Comparison of ENCODE assay signal across 24 cellular contexts in genomic region chr3:64922213-64922612, GRCh38.
A peak's percentile ranks its signal among the peaks of the same experiment; 100 is the strongest.
DNase-seq lines count a peak whose midpoint lies in the region; ATAC-seq and TF ChIP-seq lines count a peak whose summit lies in the region.
"Had no signal": no experiment of that assay in that cellular context is flagged by ENCODE, and none has a peak within 500 bp of the region (broad histone marks: within the 10 kb centered on the region; RNA-seq: fewer than 3 reads in every experiment).

No MANE protein-coding gene starts in this region.

- H4K5ac ChIP-seq in H9 (ENCODE audit: insufficient read length, low read depth, low read length), result no peak overlapping the region

- no peak overlapping the region for H3K4ac ChIP-seq in H9 (ENCODE audit: low read depth, low read length)

- H3K4me1 ChIP-seq in heart right ventricle, result peaks cover 0 to 53% (median 20%) of the 10 kb centered on the region in 9 donors
- peaks cover 0 to 20% of the 10 kb centered on the region in 2 donors for H3K4me1 ChIP-seq in right atrium auricular region
- peaks cover under 1% of the 10 kb centered on the region for H3K4me1 ChIP-seq in H9 (ENCODE audit: insufficient read depth, low read length)
- H3K4me1 ChIP-seq in psoas muscle, result peaks cover 4% of the 10 kb centered on the region
- H3K4me1 ChIP-seq: A549; BE2C; BLaER1 treated with 17β-estradiol and CSF1 and Interleukin-3, amounts not matched to agents 10 nM and 100 nM had no signal

- H3K14ac ChIP-seq in H9 (ENCODE audit: insufficient read depth, low read length), result no peak overlapping the region

- no peak overlapping the region for H2BK120ac ChIP-seq in H9 (ENCODE audit: low read depth, low read length, poor library complexity, severe bottlenecking)

- intact Hi-C loops in heart right ventricle (cut with DNase I), result loop anchor here in 2 of 10 donors (10.0 kb wide), 1 partner anchor 243 kb away; no protein-coding TSS in a partner anchor
- intact Hi-C loops in psoas muscle (cut with DNase I), result no loop called here

- DNase-seq in heart right ventricle, result no peak
- DNase-seq in right atrium auricular region (ENCODE audit: low spot score), result no peak
- peak; percentile 58 for DNase-seq in HT1080 (ENCODE audit: low read depth)
- peak; percentile 20 for DNase-seq in fibroblast of pulmonary artery (ENCODE audit: low read depth)
- DNase-seq in H9, result no peak
- DNase-seq in psoas muscle, result no peak
- DNase-seq: 8988T; ACHN; AML-193; BE2C; CD4-positive, alpha-beta T cell; CD8-positive, alpha-beta memory T cell; DMS 273 treated with DMSO at 0.1 percent for 48 hours; DMS79; EL; GDM1; GM23248; H7; HFFc6 had no signal

- H2BK5ac ChIP-seq in H9 (ENCODE audit: insufficient read length, low read length), result no peak overlapping the region

- no peaks in the 10 kb centered on the region; a peak in 1 of 7 replicates for H3K36me3 Mint-ChIP-seq in H9 (ENCODE audit: insufficient read depth in 1 of 3, low read depth in 3 of 3)
- H3K36me3 Mint-ChIP-seq: CD14-positive monocyte; CD8-positive, alpha-beta memory T cell had no signal

- no peak overlapping the region for H2BK15ac ChIP-seq in H9 (ENCODE audit: low read depth, low read length)

- H3K4me3 Mint-ChIP-seq in H9, result no peak overlapping the region
- H3K4me3 Mint-ChIP-seq: CD14-positive monocyte; CD4-positive, alpha-beta T cell; CD8-positive, alpha-beta memory T cell; HFFc6 had no signal

- no peaks in the 10 kb centered on the region for H3K23me2 ChIP-seq in H9 (ENCODE audit: insufficient read length, low read depth, low read length, poor library complexity, severe bottlenecking)

- H3K27ac ChIP-seq in heart right ventricle (peak overlapping the region in 6 of 10 donors; percentile 47 to 65 (median 54)), right atrium auricular region (peak overlapping the region in 1 of 2 donors; percentile 11), H9 (ENCODE audit: insufficient read length, low read depth, low read length) (no peak overlapping the region), psoas muscle (no peak overlapping the region)
- H3K27ac ChIP-seq: A549; BLaER1 treated with 17β-estradiol and CSF1 and Interleukin-3, amounts not matched to agents 10 nM and 100 nM; GM23248 had no signal

- TF ChIP-seq CTCF in heart right ventricle (IDR thresholded peaks at IDR 0.05) (no peak), right atrium auricular region (IDR thresholded peaks at IDR 0.05) (no peak), fibroblast of pulmonary artery (IDR thresholded peaks at IDR 0.05; ENCODE audit: low read length, missing control alignments) (no peak), H9 (conservative IDR thresholded peaks at IDR 0.05) (no peak), psoas muscle (IDR thresholded peaks at IDR 0.05) (no peak)

- H3K79me1 ChIP-seq in H9 (ENCODE audit: insufficient read depth, low read depth, low read length, poor library complexity, severe bottlenecking), result no peaks in the 10 kb centered on the region

- H3K18ac ChIP-seq in H9 (ENCODE audit: insufficient read length, low read depth, low read length), result no peak overlapping the region

- H3K36me3 ChIP-seq in heart right ventricle (no peaks in the 10 kb centered on the region), right atrium auricular region (no peaks in the 10 kb centered on the region), psoas muscle (ENCODE audit: insufficient read depth in 1 of 2, low read depth in 1 of 2) (no peaks in the 10 kb centered on the region)
- H3K36me3 ChIP-seq: BE2C; BLaER1 treated with 17β-estradiol and CSF1 and Interleukin-3, amounts not matched to agents 10 nM and 100 nM had no signal

- H4K8ac ChIP-seq in H9 (replicated peaks; ENCODE audit: insufficient read length, low read depth, low read length), result no peak overlapping the region

- H3K27me3 ChIP-seq in heart right ventricle, result no peaks in the 10 kb centered on the region
- no peaks in the 10 kb centered on the region for H3K27me3 ChIP-seq in right atrium auricular region
- H3K27me3 ChIP-seq in H9 (ENCODE audit: insufficient read depth, low read length), result no peaks in the 10 kb centered on the region
- H3K27me3 ChIP-seq in psoas muscle (ENCODE audit: insufficient read depth in 3 of 3, low read length in 2 of 3), result no peaks in the 10 kb centered on the region
- H3K27me3 ChIP-seq: BE2C; BLaER1 treated with 17β-estradiol and CSF1 and Interleukin-3, amounts not matched to agents 10 nM and 100 nM had no signal

- H3K4me2 ChIP-seq in H9 (ENCODE audit: insufficient read depth, insufficient read length, low read length), result no peak overlapping the region
- H3K4me2 ChIP-seq: A549; BLaER1 treated with 17β-estradiol and CSF1 and Interleukin-3, amounts not matched to agents 10 nM and 100 nM had no signal

- H3K9me3 ChIP-seq in heart right ventricle (no peaks in the 10 kb centered on the region), right atrium auricular region (no peaks in the 10 kb centered on the region), H9 (ENCODE audit: control insufficient read depth, low read depth, low read length) (no peaks in the 10 kb centered on the region), psoas muscle (no peaks in the 10 kb centered on the region)
- H3K9me3 ChIP-seq: A549; BE2C; BLaER1 treated with 17β-estradiol and CSF1 and Interleukin-3, amounts not matched to agents 10 nM and 100 nM had no signal

- ATAC-seq in heart right ventricle (peak in 3 of 8 donors; percentile 30 to 68 (median 43)), psoas muscle (no peak)
- ATAC-seq in activated CD4-positive, CD25-positive, alpha-beta regulatory T cell treated with anti-CD3 and anti-CD28 coated beads, Interleukin-2, amount 50 U/mL, for 24 hours, result no peak
- ATAC-seq: A549, GM12878 had no signal

- H3K23ac ChIP-seq in H9 (ENCODE audit: insufficient read length, low read depth, low read length), result no peak overlapping the region

- no peak overlapping the region for H2BK20ac ChIP-seq in H9 (ENCODE audit: low read depth, low read length, poor library complexity, severe bottlenecking)

- H2AFZ ChIP-seq in H9 (ENCODE audit: low read length), result no peak overlapping the region
- H2AFZ ChIP-seq: GM23248 had no signal

- no peak overlapping the region for H3T11ph ChIP-seq in H9 (ENCODE audit: low read length)

- H2AK5ac ChIP-seq in H9 (ENCODE audit: insufficient read length, low read length), result no peak overlapping the region

- 59 to 68% methylated on average over 2 of the region's 2 CpGs for WGBS in heart right ventricle, 2 donors
- no CpG with 5 or more reads among the region's 2 CpGs for WGBS in H9 (ENCODE audit: extremely low coverage, insufficient read length, low lambda C conversion rate)
- 72 to 76% (median 72%) methylated on average over 2 of the region's 2 CpGs for WGBS in psoas muscle, 3 donors

- no peaks in the 10 kb centered on the region for H3K9me3 Mint-ChIP-seq in H9
- H3K9me3 Mint-ChIP-seq: CD4-positive, alpha-beta T cell had no signal

- no peak overlapping the region for H2BK12ac ChIP-seq in H9 (ENCODE audit: insufficient read length, low read depth, low read length)

- H4K20me1 ChIP-seq in H9 (ENCODE audit: control insufficient read depth, insufficient read depth, insufficient read length), result no peaks in the 10 kb centered on the region
- H4K20me1 ChIP-seq: BLaER1 treated with 17β-estradiol and CSF1 and Interleukin-3, amounts not matched to agents 10 nM and 100 nM had no signal

- H3K9ac ChIP-seq in H9 (ENCODE audit: extremely low read depth, insufficient read length, low read length), result no peak overlapping the region
- H3K9ac ChIP-seq: BLaER1 treated with 17β-estradiol and CSF1 and Interleukin-3, amounts not matched to agents 10 nM and 100 nM; GM23248 had no signal

- H3K27me3 Mint-ChIP-seq in H9 (ENCODE audit: low read depth), result peaks cover 5% of the 10 kb centered on the region
- H3K27me3 Mint-ChIP-seq: CD4-positive, alpha-beta T cell; CD8-positive, alpha-beta memory T cell had no signal

- H3K27ac Mint-ChIP-seq in H9, result no peak overlapping the region
- H3K27ac Mint-ChIP-seq: CD14-positive monocyte; CD4-positive, alpha-beta T cell; CD8-positive, alpha-beta memory T cell; HFFc6 had no signal

- no peak overlapping the region for H4K91ac ChIP-seq in H9 (ENCODE audit: insufficient read length, low read depth, low read length)

- H3K4me1 Mint-ChIP-seq in H9, result peaks cover 19 to 24% of the 10 kb centered on the region in 2 experiments
- H3K4me1 Mint-ChIP-seq: CD14-positive monocyte; CD8-positive, alpha-beta memory T cell had no signal

- no peak overlapping the region for H3K56ac ChIP-seq in H9 (ENCODE audit: insufficient read length, low read depth, low read length)

- no peaks in the 10 kb centered on the region for H3K79me2 ChIP-seq in H9 (ENCODE audit: insufficient read depth, low read length)

- H3K4me3 ChIP-seq in heart right ventricle (no peak overlapping the region), right atrium auricular region (no peak overlapping the region), fibroblast of pulmonary artery (replicated peaks; ENCODE audit: low read depth, low read length) (no peak overlapping the region), psoas muscle (no peak overlapping the region)
- H3K4me3 ChIP-seq: A549; BLaER1 treated with 17β-estradiol and CSF1 and Interleukin-3, amounts not matched to agents 10 nM and 100 nM; GM12878; GM23248 had no signal

Comparison
In these comparisons a context has a peak if more than half of its experiments do, and no peak if none do; other contexts are left out.
1. DNase-seq: peak in HT1080 (single experiment) and fibroblast of pulmonary artery (single experiment); none in heart right ventricle (0 of 2), right atrium auricular region (single experiment), H9 (single experiment) and psoas muscle (0 of 2).
2. H3K27ac ChIP-seq: peak in heart right ventricle (6 of 10); none in H9 (single experiment) and psoas muscle (single experiment).